Comparison of ENCODE assay signal across 8 cellular contexts in the genomic region with DNA sequence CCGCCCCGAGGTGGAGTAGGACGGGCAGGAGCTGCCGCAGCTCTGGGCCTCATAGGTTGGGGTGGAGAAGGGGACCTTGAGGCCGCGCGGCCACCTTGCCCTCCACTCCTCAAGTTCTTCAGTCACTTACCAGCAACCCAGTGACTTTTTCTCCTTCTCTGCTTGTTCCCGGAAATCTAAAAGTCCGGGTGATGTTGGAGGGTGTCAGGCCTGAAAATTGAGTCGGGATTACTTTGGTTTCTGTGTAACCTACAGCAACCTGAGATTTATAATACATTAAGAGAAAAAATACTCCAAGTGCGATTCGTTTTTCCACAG. TPM values are rescaled to one million over a fixed set of nuclear protein-coding genes. Genes with fewer than 3 reads are reported as not detected.
DNase-seq lines count a peak whose midpoint lies in the region; ATAC-seq and TF ChIP-seq lines count a peak whose summit lies in the region.

No MANE protein-coding gene starts in this region.

- H3K4me3 ChIP-seq in GM06990 (replicated peaks; ENCODE audit: low read depth, low read length) (peak overlapping the region; percentile 75), fibroblast of the aortic adventitia (ENCODE audit: low read depth, low read length) (peak overlapping the region; percentile 98), rectal smooth muscle tissue (ENCODE audit: low read length) (peak overlapping the region; percentile 97)

- no peak for DNase-seq in GM06990 (ENCODE audit: extremely low read depth, insufficient read length)
- DNase-seq in T-helper 17 cell: no peak
- DNase-seq in fibroblast of the aortic adventitia (ENCODE audit: low read depth): no peak
- no peak for DNase-seq in GDM1 (lab: John Stamatoyannopoulos, UW)
- no peak for DNase-seq in activated effector memory CD4-positive, alpha-beta T cell treated with anti-CD3 and anti-CD28 coated beads, Interleukin-2, amount 50 U/mL, for 16 hours
- DNase-seq in NCI-H748 (lab: John Stamatoyannopoulos, UW; ENCODE audit: unreplicated experiment): no peak

- H3K4me1 Mint-ChIP-seq in T-helper 17 cell: peaks cover 36% of the 10 kb centered on the region

- ATAC-seq in T-helper 17 cell: no peak
- no peak for ATAC-seq in GM21447 (IDR thresholded peaks at IDR 0.05; ENCODE audit: unreplicated experiment)

- peaks cover 5% of the 10 kb centered on the region for H3K36me3 Mint-ChIP-seq in T-helper 17 cell (ENCODE audit: low read depth)

- no peaks in the 10 kb centered on the region for H3K9me3 ChIP-seq in T-helper 17 cell (ENCODE audit: control insufficient read depth, low read length, poor library complexity, severe bottlenecking)

- H3K27ac Mint-ChIP-seq in T-helper 17 cell: peak overlapping the region; percentile 100

- H3K27me3 ChIP-seq in GM06990 (replicated peaks; ENCODE audit: control insufficient read depth, insufficient read depth, low read length) (no peaks in the 10 kb centered on the region), rectal smooth muscle tissue (ENCODE audit: control insufficient read depth, insufficient read depth, low read length) (no peaks in the 10 kb centered on the region)

- peaks cover 6% of the 10 kb centered on the region for H3K4me1 ChIP-seq in rectal smooth muscle tissue (ENCODE audit: control insufficient read depth, insufficient read depth, low read length)

- TF ChIP-seq CTCF in GM06990 (IDR thresholded peaks at IDR 0.05; ENCODE audit: insufficient read depth, low read length, poor library complexity, severe bottlenecking): no peak
- no peak for TF ChIP-seq CTCF in fibroblast of the aortic adventitia (IDR thresholded peaks at IDR 0.05; ENCODE audit: insufficient read depth, low read length)

- peak overlapping the region; percentile 94 for H3K27ac ChIP-seq in rectal smooth muscle tissue (ENCODE audit: low read depth, low read length)

- peak overlapping the region; percentile 99 for H3K4me3 Mint-ChIP-seq in T-helper 17 cell

- H3K36me3 ChIP-seq in GM06990 (ENCODE audit: control insufficient read depth, insufficient read depth, low read length) (peaks cover under 1% of the 10 kb centered on the region), rectal smooth muscle tissue (ENCODE audit: control insufficient read depth, insufficient read depth, low read length) (no peaks in the 10 kb centered on the region)

- H3K9ac ChIP-seq in rectal smooth muscle tissue (ENCODE audit: low read length): peak overlapping the region; percentile 95

- H3K27me3 Mint-ChIP-seq in T-helper 17 cell: no peaks in the 10 kb centered on the region

RNA-seq across cellular contexts. Expression of a gene that starts 0.3 kb away (rescaled TPM):
- total RNA-seq in T-helper 17 cell (10 to 100 TPM; 44.0 to 48.2 TPM), fibroblast of the aortic adventitia (ENCODE audit: low replicate concordance) (66.9 and 76.7 TPM in 2 replicates)

RNA-seq across cellular contexts. Expression of a gene that starts 18.1 kb away (rescaled TPM):
- total RNA-seq in T-helper 17 cell (not detected), fibroblast of the aortic adventitia (ENCODE audit: low replicate concordance) (not detected in 2 replicates)

RNA-seq across cellular contexts. Expression of a gene that starts 26.2 kb away (rescaled TPM):
- total RNA-seq in T-helper 17 cell: 1 to 10 TPM in 1 of 2 donors, not detected in 1; 3.5 TPM
- total RNA-seq in fibroblast of the aortic adventitia (ENCODE audit: low replicate concordance): 0.45 TPM in 1 of 2 replicates, not detected in the other

RNA-seq across cellular contexts. Expression of a gene that starts 44.6 kb away (rescaled TPM):
- total RNA-seq in T-helper 17 cell (under 1 TPM; 0.60 to 0.67 TPM), fibroblast of the aortic adventitia (ENCODE audit: low replicate concordance) (0.54 and 0.82 TPM in 2 replicates)
